In genomic region chr6:167578371-167578901, GRCh38 we compare ENCODE assay signal across 24 cellular contexts.
"Had no signal": no experiment of that assay in that cellular context is flagged by ENCODE, and none has a peak within 500 bp of the region (broad histone marks: within the 10 kb centered on the region; RNA-seq: fewer than 3 reads in every experiment).

No MANE protein-coding gene starts in this region.

- H3K4me1 Mint-ChIP-seq: activated naive CD8-positive, alpha-beta T cell treated with anti-CD3 and anti-CD28 coated beads, Interleukin-2, amount 10 ng/mL, durations not matched to agents 7 days and 5 days; stimulated activated memory B cell treated with anti-CD40 and anti-IgM and Interleukin-4, amounts not matched to agents 10 μg/mL and 1 μg/mL and 100 μg/mL, for 72 hours had no signal

- H3K4me3 Mint-ChIP-seq: activated naive CD4-positive, alpha-beta T cell treated with anti-CD3 and anti-CD28 coated beads for 36 hours; activated naive CD8-positive, alpha-beta T cell treated with anti-CD3 and anti-CD28 coated beads, Interleukin-2, amount 10 ng/mL, durations not matched to agents 7 days and 5 days; neural crest cell; stimulated activated memory B cell treated with anti-CD40 and anti-IgM and Interleukin-4, amounts not matched to agents 10 μg/mL and 1 μg/mL and 100 μg/mL, for 72 hours; WTC11 had no signal

- H2AFZ ChIP-seq: hepatocyte had no signal

- DNase-seq: activated CD4-positive, alpha-beta T cell treated with anti-CD3 and anti-CD28 coated beads, Interleukin-2, amount 50 U/mL, for 4 hours; activated effector memory CD4-positive, alpha-beta T cell treated with Interleukin-2 at 50 U/mL for 16 hours; activated naive CD4-positive, alpha-beta T cell treated with anti-CD3 and anti-CD28 coated beads for 36 hours; activated naive CD8-positive, alpha-beta T cell treated with anti-CD3 and anti-CD28 coated beads, Interleukin-2, amount 10 ng/mL, durations not matched to agents 7 days and 5 days; activated T-cell treated with anti-CD3 and anti-CD28 coated beads, Interleukin-2, amount 50 U/mL, for 48 hours; amniotic stem cell; erythroblast; foreskin melanocyte; kidney glomerular epithelial cell; mammary epithelial cell; stimulated activated CD4-positive, alpha-beta T cell treated with anti-CD3 and anti-CD28 coated beads, Interleukin-1b, Interleukin-23, amount 100 ng/mL, for 48 hours; stomach; T-helper 9 cell; transverse colon had no signal

- H3K9me3 ChIP-seq: suprapubic skin had no signal

- H3K27me3 ChIP-seq: hepatocyte, left lung, stomach, transverse colon, vagina had no signal

- H3K9me3 Mint-ChIP-seq: neural crest cell had no signal

- ATAC-seq: left lung; stimulated activated memory B cell treated with anti-CD40 and anti-IgM and Interleukin-4, amounts not matched to agents 10 μg/mL and 1 μg/mL and 100 μg/mL, for 72 hours; WTC11 had no signal

- H3K36me3 ChIP-seq: left lung, stomach, suprapubic skin, transverse colon, vagina had no signal

- H3K4me3 ChIP-seq: hepatocyte, left lung, skin epidermis, stomach, suprapubic skin, transverse colon, vagina had no signal

- H3K79me2 ChIP-seq: hepatocyte had no signal

- FAIRE-seq: bronchial epithelial cell, endometrium had no signal

- H3K27ac ChIP-seq: hepatocyte, left lung, skin epidermis, stomach, suprapubic skin, transverse colon, vagina had no signal

- H3K27ac Mint-ChIP-seq: activated naive CD4-positive, alpha-beta T cell treated with anti-CD3 and anti-CD28 coated beads for 36 hours; activated naive CD8-positive, alpha-beta T cell treated with anti-CD3 and anti-CD28 coated beads, Interleukin-2, amount 10 ng/mL, durations not matched to agents 7 days and 5 days; stimulated activated memory B cell treated with anti-CD40 and anti-IgM and Interleukin-4, amounts not matched to agents 10 μg/mL and 1 μg/mL and 100 μg/mL, for 72 hours; WTC11 had no signal

- H3K4me2 ChIP-seq: hepatocyte had no signal
